13 cellular contexts compared by ENCODE assay signal in genomic region chr9:33106372-33106771, GRCh38. TPM values are rescaled to one million over a fixed set of nuclear protein-coding genes. Genes with fewer than 3 reads are reported as not detected.
A peak's percentile ranks its signal among the peaks of the same experiment; 100 is the strongest.
DNase-seq lines count a peak whose midpoint lies in the region; ATAC-seq and TF ChIP-seq lines count a peak whose summit lies in the region.
"Had no signal": no experiment of that assay in that cellular context is flagged by ENCODE, and none has a peak within 500 bp of the region (broad histone marks: within the 10 kb centered on the region; RNA-seq: fewer than 3 reads in every experiment).

No MANE protein-coding gene starts in this region.

- in situ Hi-C loops in mammary epithelial cell (cut with MboI; ENCODE audit: low sequenced_read_pairs in 2 of 2): loop anchor here in 1 of 2 donors (10.0 kb wide), 1 partner anchor 108 kb away; no protein-coding TSS in a partner anchor

- H3K27ac ChIP-seq in mammary epithelial cell (ENCODE audit: insufficient read depth, low read depth, low read length) (no peak overlapping the region), breast epithelium (peak overlapping the region; percentile 88), mesendoderm (ENCODE audit: low read depth, low read length) (peak overlapping the region; percentile 17), thoracic aorta (peak overlapping the region; percentile 82 to 83)

- no peak overlapping the region for H2BK120ac ChIP-seq in mesendoderm (ENCODE audit: low read depth, low read length)

- H3K9ac ChIP-seq in mammary epithelial cell (ENCODE audit: insufficient read depth, low read length): no peak overlapping the region
- H3K9ac ChIP-seq in mesendoderm (ENCODE audit: low read length): no peak overlapping the region

- intact Hi-C loops in MCF 10A (cut with micrococcal nuclease): no loop called here
- intact Hi-C loops in mammary epithelial cell (cut with micrococcal nuclease): loop anchor here (1.0 kb wide), 1 partner anchor 16 kb away; no protein-coding TSS in a partner anchor
- intact Hi-C loops in breast epithelium (cut with DNase I; ENCODE audit: low total_unique reads): no loop called here

- H3K9me3 Mint-ChIP-seq in MCF 10A (ENCODE audit: unreplicated experiment): no peaks in the 10 kb centered on the region
- no peaks in the 10 kb centered on the region for H3K9me3 Mint-ChIP-seq in immature natural killer cell
- H3K9me3 Mint-ChIP-seq: naive thymus-derived CD4-positive, alpha-beta T cell; WTC11 had no signal

- H3K18ac ChIP-seq in mesendoderm (ENCODE audit: low read length): no peak overlapping the region

- H3K27ac Mint-ChIP-seq in MCF 10A (ENCODE audit: low read depth, unreplicated experiment) (peak overlapping the region; percentile 82), immature natural killer cell (peak overlapping the region in 2 of 6 donors; percentile 30 to 43)
- H3K27ac Mint-ChIP-seq: WTC11 had no signal

- no peaks in the 10 kb centered on the region for H4K20me1 ChIP-seq in mammary epithelial cell (ENCODE audit: insufficient read depth, low read length)

- no peak overlapping the region for H3K4me2 ChIP-seq in mammary epithelial cell (ENCODE audit: insufficient read depth, low read depth, low read length)
- no peak overlapping the region for H3K4me2 ChIP-seq in mesendoderm (ENCODE audit: low read length)

- H3K4me1 ChIP-seq in mammary epithelial cell (ENCODE audit: insufficient read depth, low read length): peaks cover 32% of the 10 kb centered on the region
- peaks cover 0 to 17% of the 10 kb centered on the region in 2 donors for H3K4me1 ChIP-seq in breast epithelium
- peaks cover 3% of the 10 kb centered on the region for H3K4me1 ChIP-seq in mesendoderm (ENCODE audit: control insufficient read depth, low read depth, low read length)
- peaks cover 18 to 31% of the 10 kb centered on the region in 2 donors for H3K4me1 ChIP-seq in thoracic aorta (ENCODE audit: control insufficient read depth in 1 of 2, low read depth in 2 of 2)

- no peak overlapping the region for H2AFZ ChIP-seq in mammary epithelial cell (ENCODE audit: low read depth, low read length)

- CTCF ChIA-PET in MCF 10A (lab: Yijun Ruan, JAX): interaction anchor here (0.7 kb wide), 1 partner anchor 686 kb away, joined by 3 read pairs; no protein-coding TSS in a partner anchor
- CTCF ChIA-PET in mammary epithelial cell (lab: Charles Lee; ENCODE audit: low non-redundant PET): interaction anchor here (0.5 kb wide), 1 partner anchor 347 kb away, joined by 3 read pairs; no protein-coding TSS in a partner anchor

- no TSS peak for BruUV-seq in MCF 10A (replicated peaks; lab: Mats Ljungman, UMichigan)
- BruUV-seq in mammary epithelial cell (replicated peaks; lab: Mats Ljungman, UMichigan): no TSS peak

- DNase-seq in MCF 10A (ENCODE audit: unreplicated experiment) (no peak), mammary epithelial cell (no peak), breast epithelium (ENCODE audit: low spot score in 2 of 2) (peak in 1 of 2 donors; percentile 16), mesendoderm (no peak), thoracic aorta (ENCODE audit: low spot score) (no peak), GM03348 (ENCODE audit: low spot score) (no peak), LoVo (ENCODE audit: low spot score) (no peak), immature natural killer cell (no peak)
- DNase-seq: amniotic stem cell; foreskin melanocyte; naive thymus-derived CD4-positive, alpha-beta T cell; NCI-H2171 treated with DMSO at 0.1 percent for 48 hours had no signal

- no peaks in the 10 kb centered on the region for H3K9me3 ChIP-seq in mammary epithelial cell (replicated peaks; ENCODE audit: insufficient read depth, low read length)
- no peaks in the 10 kb centered on the region for H3K9me3 ChIP-seq in breast epithelium
- H3K9me3 ChIP-seq in thoracic aorta: no peaks in the 10 kb centered on the region

- H3K23ac ChIP-seq in mesendoderm (ENCODE audit: low read length): no peak overlapping the region

- H3K36me3 ChIP-seq in mammary epithelial cell (ENCODE audit: insufficient read depth, low read length) (no peaks in the 10 kb centered on the region), breast epithelium (no peaks in the 10 kb centered on the region), mesendoderm (ENCODE audit: control insufficient read depth, insufficient read depth, low read length) (no peaks in the 10 kb centered on the region), thoracic aorta (peaks cover 7% of the 10 kb centered on the region)

- no peak overlapping the region for H4K8ac ChIP-seq in mesendoderm (ENCODE audit: low read depth, low read length)

- H3K27me3 ChIP-seq in mammary epithelial cell (ENCODE audit: insufficient read depth, low read length): no peaks in the 10 kb centered on the region
- H3K27me3 ChIP-seq in breast epithelium: no peaks in the 10 kb centered on the region
- no peaks in the 10 kb centered on the region for H3K27me3 ChIP-seq in mesendoderm (ENCODE audit: insufficient read depth, low read length, poor library complexity)
- no peaks in the 10 kb centered on the region for H3K27me3 ChIP-seq in thoracic aorta (replicated peaks; ENCODE audit: insufficient read depth)

- no peak for TF ChIP-seq POLR2A in breast epithelium (IDR thresholded peaks at IDR 0.05)

- no peaks in the 10 kb centered on the region for H3K79me2 ChIP-seq in mammary epithelial cell (ENCODE audit: insufficient read depth, low read length)
- H3K79me2 ChIP-seq in mesendoderm (ENCODE audit: control insufficient read depth, insufficient read depth, low read length): no peaks in the 10 kb centered on the region

- no peak overlapping the region for H2BK5ac ChIP-seq in mesendoderm (ENCODE audit: low read length)

- H3K4me1 Mint-ChIP-seq in MCF 10A (ENCODE audit: insufficient read depth, unreplicated experiment) (peaks cover 46% of the 10 kb centered on the region), immature natural killer cell (peaks cover 2 to 24% of the 10 kb centered on the region in 2 donors)

- H3K27me3 Mint-ChIP-seq in MCF 10A (ENCODE audit: insufficient read depth, unreplicated experiment): no peaks in the 10 kb centered on the region
- peaks cover 2 to 16% (median 3%) of the 10 kb centered on the region in 3 donors for H3K27me3 Mint-ChIP-seq in immature natural killer cell (ENCODE audit: low read depth in 3 of 3)
- H3K27me3 Mint-ChIP-seq: naive thymus-derived CD4-positive, alpha-beta T cell had no signal

- dilution Hi-C loops in mammary epithelial cell (cut with HindIII; ENCODE audit: low sequenced_read_pairs): no loop called here

- H3K56ac ChIP-seq in mesendoderm (ENCODE audit: low read length): peak overlapping the region; percentile 2

- H3K4me3 ChIP-seq in mammary epithelial cell (replicated peaks in 1 of 3; ENCODE audit: insufficient read depth in 1 of 3, low read depth in 2 of 3, low read length in 3 of 3) (no peak overlapping the region), breast epithelium (no peak overlapping the region), mesendoderm (ENCODE audit: low read length) (no peak overlapping the region), thoracic aorta (no peak overlapping the region)

- no peak overlapping the region for H3K4ac ChIP-seq in mesendoderm (ENCODE audit: low read depth, low read length)

- POLR2A ChIA-PET in MCF 10A (lab: Yijun Ruan, JAX): interaction anchor here (0.6 to 1.7 kb wide), 2 partner anchors 120 to 184 kb away, joined by 3 to 4 read pairs; partner anchors contain the start of gene NFX1

- no peaks in the 10 kb centered on the region for H3K79me1 ChIP-seq in mesendoderm (ENCODE audit: low read length)

- TF ChIP-seq CTCF in MCF 10A (IDR thresholded peaks at IDR 0.05; ENCODE audit: unreplicated experiment) (no peak), mammary epithelial cell (conservative IDR thresholded peaks at IDR 0.05 in 1 of 2, IDR thresholded peaks at IDR 0.05 in 1 of 2; ENCODE audit: extremely low read depth in 1 of 2, insufficient read depth in 1 of 2, low read depth in 1 of 2, low read length in 2 of 2) (no peak), breast epithelium (IDR thresholded peaks at IDR 0.05) (no peak), thoracic aorta (IDR thresholded peaks at IDR 0.05) (no peak)

- no peak overlapping the region for H2AK5ac ChIP-seq in mesendoderm (ENCODE audit: low read length)

- no peak overlapping the region for H2BK15ac ChIP-seq in mesendoderm (replicated peaks; ENCODE audit: low read depth)

- ATAC-seq in thoracic aorta (ENCODE audit: insufficient number of reproducible peaks, low FRiP score, low read depth): no peak
- ATAC-seq: naive thymus-derived CD4-positive, alpha-beta T cell had no signal

- WGBS in mammary epithelial cell (ENCODE audit: low coverage, missing lambda C conversion rate): 67% methylated on average over 3 of the region's 4 CpGs
- WGBS in mesendoderm (ENCODE audit: extremely low coverage, insufficient coverage, low lambda C conversion rate): no CpG with 5 or more reads among the region's 4 CpGs

- H3K36me3 Mint-ChIP-seq in MCF 10A (ENCODE audit: insufficient read depth, unreplicated experiment): peaks cover 70% of the 10 kb centered on the region
- peaks cover 9 to 20% (median 20%) of the 10 kb centered on the region in 3 donors for H3K36me3 Mint-ChIP-seq in immature natural killer cell
- H3K36me3 Mint-ChIP-seq: WTC11 had no signal

- H3K4me3 Mint-ChIP-seq in MCF 10A (ENCODE audit: unreplicated experiment) (no peak overlapping the region), immature natural killer cell (no peak overlapping the region)
- H3K4me3 Mint-ChIP-seq: naive thymus-derived CD4-positive, alpha-beta T cell; WTC11 had no signal

- no peak overlapping the region for H4K5ac ChIP-seq in mesendoderm (ENCODE audit: low read length)

RNA-seq across cellular contexts. Expression of gene SMU1, which starts 29.9 kb away (rescaled TPM):
- total RNA-seq in MCF 10A (2022) (17.2 and 19.3 TPM in 2 replicates), mammary epithelial cell (10 to 100 TPM; 18.0 to 28.3 TPM), breast epithelium (10 to 100 TPM; 19.8 to 22.1 (median 21.0) TPM), thoracic aorta (10 to 100 TPM; 14.9 to 19.0 TPM)
- polyA plus RNA-seq in mammary epithelial cell (11.3 TPM), immature natural killer cell (10 to 100 TPM; 15.5 to 35.7 (median 22.5) TPM)
- polyA minus RNA-seq in mammary epithelial cell: 15.8 TPM
- polyA plus RNA-seq in mesendoderm (2013, experiment 1 of 2): 15.3 TPM
- polyA plus RNA-seq in mesendoderm (2013, experiment 2 of 2): 15.4 TPM
